ENCODE assay signal across 15 cellular contexts in genomic region chrX:10117301-10117700, GRCh38. TPM values are rescaled to one million over a fixed set of nuclear protein-coding genes. Genes with fewer than 3 reads are reported as not detected.
DNase-seq lines count a peak whose midpoint lies in the region; ATAC-seq and TF ChIP-seq lines count a peak whose summit lies in the region.
"Had no signal": no experiment of that assay in that cellular context is flagged by ENCODE, and none has a peak within 500 bp of the region (broad histone marks: within the 10 kb centered on the region; RNA-seq: fewer than 3 reads in every experiment).

No MANE protein-coding gene starts in this region.

- no peak for TF ChIP-seq CTCF in DOHH2 (IDR thresholded peaks at IDR 0.05; ENCODE audit: low read depth, low read length, poor library complexity, severe bottlenecking)
- TF ChIP-seq CTCF in OCI-LY7 (conservative IDR thresholded peaks at IDR 0.05; ENCODE audit: low read length), result no peak
- TF ChIP-seq CTCF in spleen (IDR thresholded peaks at IDR 0.05 in 8 of 11, conservative IDR thresholded peaks at IDR 0.05 in 3 of 11), result no peak

- ATAC-seq in GM18505 (IDR thresholded peaks at IDR 0.05; ENCODE audit: unreplicated experiment) (no peak), HG03571 (IDR thresholded peaks at IDR 0.05; ENCODE audit: unreplicated experiment) (no peak)
- ATAC-seq: A549, HCT116 had no signal

- H4K20me1 ChIP-seq in DOHH2 (ENCODE audit: control insufficient read depth, insufficient read depth, low read depth, low read length), result peaks cover 13% of the 10 kb centered on the region
- H4K20me1 ChIP-seq in OCI-LY7 (ENCODE audit: insufficient read depth, low read length), result no peaks in the 10 kb centered on the region

- CTCF ChIA-PET in OCI-LY7 (lab: Charles Lee; ENCODE audit: unreplicated experiment), result interaction anchor here (2.0 kb wide), 1 partner anchor 40 kb away, joined by 7 read pairs; no protein-coding TSS in a partner anchor

- POLR2A ChIA-PET in OCI-LY7 (lab: Charles Lee), result interaction anchor here (0.6 to 1.6 kb wide), 3 partner anchors 36 to 425 kb away, joined by 3 to 5 read pairs (median 4); no protein-coding TSS in a partner anchor

- H3K27ac ChIP-seq in DOHH2 (ENCODE audit: low read depth, low read length) (peak overlapping the region; percentile 66), OCI-LY7 (ENCODE audit: low read depth, low read length, poor library complexity, severe bottlenecking) (peak overlapping the region; percentile 72), spleen (peak overlapping the region in 3 of 8 donors; percentile 45 to 49 (median 47))
- H3K27ac ChIP-seq: A549, GM23248 had no signal

- H3K27me3 ChIP-seq in DOHH2 (ENCODE audit: control insufficient read depth, low read length), result no peaks in the 10 kb centered on the region
- H3K27me3 ChIP-seq in spleen (replicated peaks in 1 of 7), result no peaks in the 10 kb centered on the region

- no peak overlapping the region for H2AFZ ChIP-seq in OCI-LY7 (ENCODE audit: low read length)
- H2AFZ ChIP-seq: GM23248 had no signal

- BruUV-seq in OCI-LY7 (replicated peaks; lab: Mats Ljungman, UMichigan), result no TSS peak

- H3K4me3 ChIP-seq in DOHH2 (ENCODE audit: low read length), result peak overlapping the region; percentile 20; the same call in 1 of the 2 replicates
- no peak overlapping the region for H3K4me3 ChIP-seq in OCI-LY7 (ENCODE audit: low read depth, low read length, poor library complexity, severe bottlenecking)
- H3K4me3 ChIP-seq in spleen, result no peak overlapping the region
- H3K4me3 ChIP-seq: A549, GM12878, GM23248 had no signal

- H3K4me2 ChIP-seq in DOHH2 (ENCODE audit: low read length) (peak overlapping the region; percentile 17), OCI-LY7 (ENCODE audit: low read length) (peak overlapping the region; percentile 50)
- H3K4me2 ChIP-seq: A549 had no signal

- H3K9me3 ChIP-seq in DOHH2 (ENCODE audit: control insufficient read depth, insufficient read depth, low read length) (no peaks in the 10 kb centered on the region), OCI-LY7 (ENCODE audit: low read length) (no peaks in the 10 kb centered on the region; the same call in 1 of the 2 replicates), spleen (peaks cover 0 to 8% (median 0%) of the 10 kb centered on the region in 8 donors)

- H3K36me3 ChIP-seq in DOHH2 (ENCODE audit: control insufficient read depth, low read length), result peaks cover 60% of the 10 kb centered on the region
- peaks cover 62% of the 10 kb centered on the region for H3K36me3 ChIP-seq in OCI-LY7 (ENCODE audit: insufficient read depth, low read length)
- H3K36me3 ChIP-seq in spleen, result peaks cover 0 to 31% (median 8%) of the 10 kb centered on the region in 6 donors

- DNase-seq in OCI-LY7 (ENCODE audit: low spot score) (no peak), spleen (peak; percentile 82), NCI-H446 treated with DMSO at 0.1 percent for 48 hours (lab: John Stamatoyannopoulos, UW) (no peak), NCI-H510A (lab: John Stamatoyannopoulos, UW) (no peak)
- DNase-seq: Calu3; CD4-positive, CD25-positive, alpha-beta regulatory T cell; DMS 273 treated with DMSO at 0.1 percent for 48 hours; GM23248; IMR-90 had no signal

- peaks cover 6% of the 10 kb centered on the region for H3F3A ChIP-seq in DOHH2 (ENCODE audit: control insufficient read depth, insufficient read depth)

- H3K4me1 ChIP-seq in DOHH2 (ENCODE audit: control insufficient read depth, low read length) (peaks cover 92% of the 10 kb centered on the region), OCI-LY7 (ENCODE audit: insufficient read depth, low read length, poor library complexity, severe bottlenecking) (peaks cover 94% of the 10 kb centered on the region), spleen (peaks cover 4 to 91% (median 43%) of the 10 kb centered on the region in 6 donors)
- H3K4me1 ChIP-seq: A549 had no signal

- H3K79me2 ChIP-seq in DOHH2 (ENCODE audit: control insufficient read depth, low read length) (peaks cover 31% of the 10 kb centered on the region), OCI-LY7 (ENCODE audit: insufficient read depth, low read depth, low read length) (peaks cover 22% of the 10 kb centered on the region; the same call in 1 of the 2 replicates)

- 96 to 98% (median 96%) methylated on average over 28 to 31 of the region's 31 CpGs for WGBS in spleen, 5 donors

- H3K9me2 ChIP-seq in DOHH2 (replicated peaks; ENCODE audit: control insufficient read depth, low read length) (no peaks in the 10 kb centered on the region), OCI-LY7 (ENCODE audit: insufficient read depth, low read length) (no peaks in the 10 kb centered on the region)

- intact Hi-C loops in OCI-LY7 (cut with micrococcal nuclease; ENCODE audit: unreplicated experiment), result loop anchor here (5.0 kb wide), 1 partner anchor 655 kb away; no protein-coding TSS in a partner anchor
- intact Hi-C loops in spleen (cut with DNase I; ENCODE audit: low total_unique reads), result loop anchor here (10.0 kb wide), 1 partner anchor 232 kb away; no protein-coding TSS in a partner anchor

- no peak for TF ChIP-seq POLR2A in spleen (IDR thresholded peaks at IDR 0.05)
- TF ChIP-seq POLR2A in GM18505 (IDR thresholded peaks at IDR 0.05; ENCODE audit: borderline replicate concordance, extremely low read depth, insufficient read depth, insufficient read length), result no peak

RNA-seq across cellular contexts. Expression of gene CLCN4, which starts 39.5 kb away (rescaled TPM):
- total RNA-seq in OCI-LY7 (2014; rRNA removed; shearing (Covaris generic)), result 7.8 and 11.1 TPM in 2 replicates
- total RNA-seq in OCI-LY7 (2022) (9.7 and 10.2 TPM in 2 replicates), spleen (10 to 100 TPM in 1 of 7 donors, 1 to 10 TPM in 6; 4.8 to 10.9 (median 5.3) TPM)
- under 1 TPM; 0.63 to 0.85 (median 0.64) TPM for polyA plus RNA-seq in spleen
- polyA plus RNA-seq: CD4-positive, CD25-positive, alpha-beta regulatory T cell had no signal
